1 cellular context compared by ENCODE assay signal in genomic region chr20:346033-346639, GRCh38.
TF ChIP-seq lines count a peak whose summit lies in the region.

No MANE protein-coding gene starts in this region.

TF ChIP-seq in A549, 52 proteins besides CTCF, POLR2A, EP300 and RAD21 (continued from another document):
- no peak for TF ChIP-seq EHMT2 (IDR thresholded peaks at IDR 0.05; ENCODE audit: low read depth)
- no peak for TF ChIP-seq NFE2L2 (conservative IDR thresholded peaks at IDR 0.05; ENCODE audit: low read length)
- no peak for TF ChIP-seq CBX8 (IDR thresholded peaks at IDR 0.05)
- TF ChIP-seq ESRRA (IDR thresholded peaks at IDR 0.05; ENCODE audit: borderline replicate concordance, low read length), result no peak
- TF ChIP-seq EHF (CRISPR knock-in tag; IDR thresholded peaks at IDR 0.05), result no peak
- TF ChIP-seq HEYL (CRISPR knock-in tag; IDR thresholded peaks at IDR 0.05), result no peak
- no peak for TF ChIP-seq ZNF302 (CRISPR knock-in tag; IDR thresholded peaks at IDR 0.05)
- no peak for TF ChIP-seq RNF2 (IDR thresholded peaks at IDR 0.05; ENCODE audit: borderline replicate concordance, low read depth)
- TF ChIP-seq CHD4 (IDR thresholded peaks at IDR 0.05; ENCODE audit: borderline replicate concordance), result no peak
- TF ChIP-seq HDAC2 (IDR thresholded peaks at IDR 0.05), result no peak
- no peak for TF ChIP-seq RCOR1 (IDR thresholded peaks at IDR 0.05; ENCODE audit: low read depth, low read length)
TF ChIP-seq in A549: peak in this region for 0.
